In the genomic region with DNA sequence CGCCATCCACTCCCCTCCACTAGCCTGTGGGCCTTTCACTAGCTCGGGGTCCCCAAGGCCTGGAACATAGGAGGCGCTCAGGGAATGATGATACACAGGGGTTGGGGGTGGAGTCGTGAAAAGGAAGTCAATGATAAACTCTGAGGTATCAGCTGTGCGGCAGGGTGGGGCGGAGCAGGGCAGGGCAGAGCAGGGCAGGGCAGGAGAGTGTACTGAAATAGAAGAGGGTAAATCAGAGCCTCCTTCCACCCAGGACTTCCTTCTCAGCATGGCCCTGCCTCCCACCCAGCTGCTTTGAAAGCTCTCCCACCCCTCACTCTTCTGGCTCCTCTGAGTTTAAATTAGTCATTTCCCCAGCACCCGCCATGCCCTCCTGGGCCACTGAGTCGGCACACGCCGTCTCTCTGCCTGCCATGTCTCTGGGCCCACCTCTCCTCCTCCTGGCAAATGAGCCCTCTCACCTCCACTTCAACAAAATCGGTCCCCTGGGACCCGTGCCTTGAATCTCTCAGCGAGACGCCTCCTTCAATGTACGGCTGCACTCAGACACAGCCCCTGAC, we compare ENCODE assay signal across 8 cellular contexts. TPM values are rescaled to one million over a fixed set of nuclear protein-coding genes. Genes with fewer than 3 reads are reported as not detected.
DNase-seq lines count a peak whose midpoint lies in the region; ATAC-seq and TF ChIP-seq lines count a peak whose summit lies in the region.

No MANE protein-coding gene starts in this region.

- DNase-seq in Caco-2: peak; percentile 36 to 55
- peak; percentile 30 to 75 (median 54) for DNase-seq in T-helper 1 cell
- peak in 3 of 4 donors; percentile 30 to 45 (median 36) for DNase-seq in body of pancreas
- DNase-seq in type B pancreatic cell (ENCODE audit: extremely low spot score, unreplicated experiment): no peak
- no peak for DNase-seq in pons (ENCODE audit: low spot score)
- no peak for DNase-seq in HuH-7.5 (ENCODE audit: low spot score)

- TF ChIP-seq CTCF in Caco-2 (IDR thresholded peaks at IDR 0.05; ENCODE audit: insufficient read depth in 1 of 2, low read depth in 1 of 2, low read length in 1 of 2, severe bottlenecking in 1 of 2, unreplicated experiment in 1 of 2) (no peak), body of pancreas (IDR thresholded peaks at IDR 0.05) (no peak), type B pancreatic cell (conservative IDR thresholded peaks at IDR 0.05) (no peak)

- intact Hi-C loops in Caco-2 (cut with micrococcal nuclease; ENCODE audit: unreplicated experiment) (no loop called here), body of pancreas (cut with DNase I) (no loop called here)

- H3K36me3 ChIP-seq in Caco-2 (ENCODE audit: control insufficient read depth, insufficient read depth, low read length) (no peaks in the 10 kb centered on the region), body of pancreas (replicated peaks in 1 of 2; ENCODE audit: insufficient read depth in 1 of 2, low read depth in 2 of 2) (no peaks in the 10 kb centered on the region), muscle layer of duodenum (ENCODE audit: control insufficient read depth in 1 of 2, insufficient read depth in 2 of 2, low read length in 2 of 2) (peaks cover 0 to 5% of the 10 kb centered on the region in 2 donors)

- ATAC-seq in HG02759 (IDR thresholded peaks at IDR 0.05; ENCODE audit: unreplicated experiment): peak; percentile 86
- ATAC-seq in body of pancreas: no peak

- H3K27me3 Mint-ChIP-seq in Caco-2 (ENCODE audit: insufficient read depth, unreplicated experiment) (no peaks in the 10 kb centered on the region), type B pancreatic cell (no peaks in the 10 kb centered on the region)

- 65 to 77% methylated on average over 15 of the region's 15 CpGs for WGBS in body of pancreas, 2 donors

- H3K36me3 Mint-ChIP-seq in Caco-2 (ENCODE audit: insufficient read depth, unreplicated experiment) (peaks cover 14% of the 10 kb centered on the region), type B pancreatic cell (peaks cover 15% of the 10 kb centered on the region)

- peaks cover 26% of the 10 kb centered on the region for H3K4me1 ChIP-seq in Caco-2
- H3K4me1 ChIP-seq in body of pancreas: peaks cover 43% of the 10 kb centered on the region
- H3K4me1 ChIP-seq in muscle layer of duodenum (ENCODE audit: control insufficient read depth in 1 of 2, insufficient read depth in 2 of 2, low read length in 2 of 2): peaks cover 37 to 82% of the 10 kb centered on the region in 2 donors

- POLR2A ChIA-PET in Caco-2 (lab: Charles Lee): interaction anchor here (0.6 kb wide), 1 partner anchor 321 kb away, joined by 9 read pairs; no protein-coding TSS in a partner anchor

- H3K27ac Mint-ChIP-seq in Caco-2 (ENCODE audit: unreplicated experiment): peak overlapping the region; percentile 71
- H3K27ac Mint-ChIP-seq in type B pancreatic cell: peak overlapping the region; percentile 94

- H3K4me3 Mint-ChIP-seq in Caco-2 (ENCODE audit: unreplicated experiment) (no peak overlapping the region), type B pancreatic cell (peak overlapping the region; percentile 21)

- H3K4me1 Mint-ChIP-seq in Caco-2 (ENCODE audit: low read depth, unreplicated experiment) (peaks cover 34% of the 10 kb centered on the region), type B pancreatic cell (ENCODE audit: unreplicated experiment) (peaks cover 58% of the 10 kb centered on the region)

- CTCF ChIA-PET in Caco-2 (lab: Charles Lee): no interaction called here

- BruUV-seq in Caco-2 (replicated peaks; lab: Mats Ljungman, UMichigan): no TSS peak

- H3K9me3 ChIP-seq in Caco-2 (no peaks in the 10 kb centered on the region), body of pancreas (no peaks in the 10 kb centered on the region), muscle layer of duodenum (ENCODE audit: control insufficient read depth in 1 of 2, low read length in 2 of 2) (no peaks in the 10 kb centered on the region)

- TF ChIP-seq POLR2A in body of pancreas (IDR thresholded peaks at IDR 0.05): no peak

- H3K27ac ChIP-seq in body of pancreas: peak overlapping the region in 3 of 4 donors; percentile 3 to 56 (median 33)
- peak overlapping the region; percentile 93 for H3K27ac ChIP-seq in muscle layer of duodenum (ENCODE audit: low read length)

- H3K4me3 ChIP-seq in Caco-2 (ENCODE audit: low read depth, low read length) (no peak overlapping the region), body of pancreas (no peak overlapping the region), muscle layer of duodenum (ENCODE audit: low read depth in 1 of 2, low read length in 2 of 2) (no peak overlapping the region)

- H3K27me3 ChIP-seq in Caco-2 (replicated peaks; ENCODE audit: control insufficient read depth, insufficient read depth, low read length): no peaks in the 10 kb centered on the region
- H3K27me3 ChIP-seq in body of pancreas: no peaks in the 10 kb centered on the region
- no peaks in the 10 kb centered on the region for H3K27me3 ChIP-seq in muscle layer of duodenum (ENCODE audit: low read depth, low read length)

- no peaks in the 10 kb centered on the region for H3K9me3 Mint-ChIP-seq in Caco-2 (ENCODE audit: unreplicated experiment)
- H3K9me3 Mint-ChIP-seq in type B pancreatic cell: peaks cover 3% of the 10 kb centered on the region

RNA-seq across cellular contexts. Expression of a gene that starts 16.9 kb away (rescaled TPM):
- 205 and 223 TPM in 2 replicates for total RNA-seq in Caco-2 (2022)
- total RNA-seq in body of pancreas: 10 to 100 TPM; 35.5 to 54.1 TPM
- total RNA-seq in type B pancreatic cell (ENCODE audit: low replicate concordance): 264 and 286 TPM in 2 replicates

Comparison
In these comparisons a context has a peak if more than half of its experiments do, and no peak if none do; other contexts are left out.
1. DNase-seq: peak in Caco-2 (2 of 2), T-helper 1 cell (5 of 5) and body of pancreas (3 of 4); none in type B pancreatic cell (single experiment), pons (single experiment) and HuH-7.5 (single experiment).